ENCODE assay signal across 8 cellular contexts in genomic region chr4:18021470-18021719, GRCh38. TPM values are rescaled to one million over a fixed set of nuclear protein-coding genes. Genes with fewer than 3 reads are reported as not detected.
DNase-seq lines count a peak whose midpoint lies in the region; ATAC-seq and TF ChIP-seq lines count a peak whose summit lies in the region.

No MANE protein-coding gene starts in this region.

- no peaks in the 10 kb centered on the region for H3K36me3 Mint-ChIP-seq in activated CD8-positive, alpha-beta T cell treated with anti-CD3 and anti-CD28 coated beads for 36 hours (ENCODE audit: low read depth)
- no peaks in the 10 kb centered on the region for H3K36me3 Mint-ChIP-seq in stimulated activated memory B cell treated with anti-CD40 and anti-IgM and Interleukin-4, amounts not matched to agents 10 μg/mL and 1 μg/mL and 100 μg/mL, for 72 hours

- peaks cover 6% of the 10 kb centered on the region for H3K4me1 ChIP-seq in hepatocyte (ENCODE audit: insufficient read depth)

- H3K27me3 Mint-ChIP-seq in activated CD8-positive, alpha-beta T cell treated with anti-CD3 and anti-CD28 coated beads for 36 hours = peaks cover 12% of the 10 kb centered on the region
- H3K27me3 Mint-ChIP-seq in stimulated activated memory B cell treated with anti-CD40 and anti-IgM and Interleukin-4, amounts not matched to agents 10 μg/mL and 1 μg/mL and 100 μg/mL, for 72 hours = no peaks in the 10 kb centered on the region

- TF ChIP-seq CTCF in activated CD8-positive, alpha-beta T cell treated with anti-CD3 and anti-CD28 coated beads for 36 hours (IDR thresholded peaks at IDR 0.05) = no peak
- TF ChIP-seq CTCF in hepatocyte (IDR thresholded peaks at IDR 0.05; ENCODE audit: poor library complexity) (no peak), GM10248 (IDR thresholded peaks at IDR 0.05; ENCODE audit: control extremely low read depth, extremely low read depth, low read depth, missing control alignments) (no peak)

- no peaks in the 10 kb centered on the region for H3K9me3 ChIP-seq in hepatocyte (ENCODE audit: low read depth)

- intact Hi-C loops in activated CD8-positive, alpha-beta T cell treated with anti-CD3 and anti-CD28 coated beads for 36 hours (cut with micrococcal nuclease) = loop anchor here (5.0 kb wide), 1 partner anchor 209 kb away; the partner anchor contains the start of genes DCAF16 and NCAPG

- no peak for DNase-seq in activated CD8-positive, alpha-beta T cell treated with anti-CD3 and anti-CD28 coated beads for 36 hours
- DNase-seq in hepatocyte (ENCODE audit: low spot score) = no peak
- no peak for DNase-seq in GM10248 (ENCODE audit: extremely low spot score)
- no peak for DNase-seq in DMS153 (lab: John Stamatoyannopoulos, UW)
- DNase-seq in activated CD4-positive, alpha-beta T cell treated with anti-CD3 and anti-CD28 coated beads, Interleukin-2, amount 50 U/mL, for 48 hours = no peak

- H3K27ac ChIP-seq in hepatocyte = peak overlapping the region; percentile 97

- H3K27ac Mint-ChIP-seq in activated CD8-positive, alpha-beta T cell treated with anti-CD3 and anti-CD28 coated beads for 36 hours = peak overlapping the region; percentile 83
- H3K27ac Mint-ChIP-seq in stimulated activated memory B cell treated with anti-CD40 and anti-IgM and Interleukin-4, amounts not matched to agents 10 μg/mL and 1 μg/mL and 100 μg/mL, for 72 hours = peak overlapping the region; percentile 87

- 1% methylated on average over 30 of the region's 34 CpGs for WGBS in hepatocyte (ENCODE audit: low lambda C conversion rate, missing lambda C conversion rate)

- in situ Hi-C loops in GM18951 (cut with MboI; ENCODE audit: low sequenced_read_pairs, unreplicated experiment) = no loop called here

- peak; percentile 4 for ATAC-seq in HG02981 (IDR thresholded peaks at IDR 0.05; ENCODE audit: unreplicated experiment)
- ATAC-seq in activated CD8-positive, alpha-beta T cell treated with anti-CD3 and anti-CD28 coated beads for 36 hours = no peak
- ATAC-seq in stimulated activated memory B cell treated with anti-CD40 and anti-IgM and Interleukin-4, amounts not matched to agents 10 μg/mL and 1 μg/mL and 100 μg/mL, for 72 hours = no peak

- CTCF ChIA-PET in activated CD8-positive, alpha-beta T cell treated with anti-CD3 and anti-CD28 coated beads for 36 hours (lab: Charles Lee) = no interaction called here
- CTCF ChIA-PET in GM10248 (lab: Yijun Ruan, JAX) = interaction anchor here (1.8 kb wide), 1 partner anchor 205 kb away, joined by 7 read pairs; no protein-coding TSS in a partner anchor

- H2AFZ ChIP-seq in hepatocyte = peak overlapping the region; percentile 95

- no peaks in the 10 kb centered on the region for H3K27me3 ChIP-seq in hepatocyte

- peak; percentile 81 for TF ChIP-seq POLR2A in GM18951 (IDR thresholded peaks at IDR 0.05; ENCODE audit: extremely low read depth, insufficient read depth, insufficient read length)

- peak overlapping the region; percentile 89 for H3K4me2 ChIP-seq in hepatocyte

- peak overlapping the region; percentile 85 for H3K4me3 Mint-ChIP-seq in activated CD8-positive, alpha-beta T cell treated with anti-CD3 and anti-CD28 coated beads for 36 hours
- H3K4me3 Mint-ChIP-seq in stimulated activated memory B cell treated with anti-CD40 and anti-IgM and Interleukin-4, amounts not matched to agents 10 μg/mL and 1 μg/mL and 100 μg/mL, for 72 hours = peak overlapping the region; percentile 94

- peaks cover 41% of the 10 kb centered on the region for H3K79me2 ChIP-seq in hepatocyte

- H3K36me3 ChIP-seq in hepatocyte (replicated peaks; ENCODE audit: insufficient read depth, low read depth) = no peaks in the 10 kb centered on the region

- peaks cover 20% of the 10 kb centered on the region for H3K4me1 Mint-ChIP-seq in activated CD8-positive, alpha-beta T cell treated with anti-CD3 and anti-CD28 coated beads for 36 hours (ENCODE audit: low read depth)
- H3K4me1 Mint-ChIP-seq in stimulated activated memory B cell treated with anti-CD40 and anti-IgM and Interleukin-4, amounts not matched to agents 10 μg/mL and 1 μg/mL and 100 μg/mL, for 72 hours = peaks cover 35% of the 10 kb centered on the region

- peaks cover 35% of the 10 kb centered on the region for H4K20me1 ChIP-seq in hepatocyte (ENCODE audit: insufficient read depth, poor library complexity, severe bottlenecking)

- POLR2A ChIA-PET in activated CD8-positive, alpha-beta T cell treated with anti-CD3 and anti-CD28 coated beads for 36 hours (lab: Charles Lee) = no interaction called here
- POLR2A ChIA-PET in GM10248 (lab: Yijun Ruan, JAX) = no interaction called here

- peak overlapping the region; percentile 85 for H3K4me3 ChIP-seq in hepatocyte

- H3K9me2 ChIP-seq in hepatocyte (replicated peaks; ENCODE audit: insufficient read depth) = no peaks in the 10 kb centered on the region

- no peaks in the 10 kb centered on the region for H3K9me3 Mint-ChIP-seq in activated CD8-positive, alpha-beta T cell treated with anti-CD3 and anti-CD28 coated beads for 36 hours
- no peaks in the 10 kb centered on the region for H3K9me3 Mint-ChIP-seq in stimulated activated memory B cell treated with anti-CD40 and anti-IgM and Interleukin-4, amounts not matched to agents 10 μg/mL and 1 μg/mL and 100 μg/mL, for 72 hours

RNA-seq across cellular contexts. Expression of gene LCORL, which starts 0.2 kb away (rescaled TPM):
- total RNA-seq in activated CD8-positive, alpha-beta T cell treated with anti-CD3 and anti-CD28 coated beads for 36 hours = 10 to 100 TPM in 1 of 2 experiments, 1 to 10 TPM in 1; 8.9 to 10.3 TPM
- total RNA-seq in hepatocyte = 19.6 and 29.1 TPM in 2 replicates
- 9.4 and 12.6 TPM in 2 replicates for polyA plus RNA-seq in hepatocyte
